9 cellular contexts compared by ENCODE assay signal in genomic region chr15:52658955-52659354, GRCh38. TPM values are rescaled to one million over a fixed set of nuclear protein-coding genes. Genes with fewer than 3 reads are reported as not detected.
DNase-seq lines count a peak whose midpoint lies in the region; ATAC-seq and TF ChIP-seq lines count a peak whose summit lies in the region.
"Had no signal": no experiment of that assay in that cellular context is flagged by ENCODE, and none has a peak within 500 bp of the region (broad histone marks: within the 10 kb centered on the region; RNA-seq: fewer than 3 reads in every experiment).

No MANE protein-coding gene starts in this region.

- no peaks in the 10 kb centered on the region for H3K9me3 Mint-ChIP-seq in central memory CD8-positive, alpha-beta T cell

- peak overlapping the region; percentile 82 for H3K27ac Mint-ChIP-seq in central memory CD8-positive, alpha-beta T cell (ENCODE audit: low read depth)

- H3K4me1 Mint-ChIP-seq in central memory CD8-positive, alpha-beta T cell: peaks cover 40% of the 10 kb centered on the region

- H3K9ac ChIP-seq in colonic mucosa (ENCODE audit: low read depth in 2 of 2, low read length in 2 of 2): no peak overlapping the region

- no peaks in the 10 kb centered on the region for H3K4me1 ChIP-seq in colonic mucosa

- H3K27me3 ChIP-seq in colonic mucosa (no peaks in the 10 kb centered on the region), WERI-Rb-1 (ENCODE audit: insufficient read depth, low read depth, severe bottlenecking) (no peaks in the 10 kb centered on the region)

- DNase-seq in central memory CD8-positive, alpha-beta T cell (ENCODE audit: low spot score in 2 of 2): no peak
- no peak for DNase-seq in colonic mucosa
- no peak for DNase-seq in pons (ENCODE audit: low spot score)
- no peak for DNase-seq in NCI-H1930 (lab: John Stamatoyannopoulos, UW)
- DNase-seq in WERI-Rb-1: no peak
- DNase-seq: NCI-H1105 treated with DMSO at 0.1 percent for 48 hours had no signal

- intact Hi-C loops in colonic mucosa (cut with DNase I): no loop called here

- H3K36me3 ChIP-seq in colonic mucosa (no peaks in the 10 kb centered on the region), WERI-Rb-1 (no peaks in the 10 kb centered on the region; the same call in none of the 2 replicates)

- no peak overlapping the region for H3K4me3 Mint-ChIP-seq in central memory CD8-positive, alpha-beta T cell

- ATAC-seq in GM18511 (IDR thresholded peaks at IDR 0.05; ENCODE audit: unreplicated experiment) (peak; percentile 93), GM21529 (IDR thresholded peaks at IDR 0.05; ENCODE audit: unreplicated experiment) (peak; percentile 87), HG03571 (IDR thresholded peaks at IDR 0.05; ENCODE audit: unreplicated experiment) (peak; percentile 93)
- ATAC-seq in central memory CD8-positive, alpha-beta T cell (replicated peaks; ENCODE audit: extremely low read depth, poor library complexity, severe bottlenecking): peak; percentile 59

- H3K27ac ChIP-seq in colonic mucosa: no peak overlapping the region
- H3K27ac ChIP-seq in WERI-Rb-1: no peak overlapping the region

- no peaks in the 10 kb centered on the region for H3K9me3 ChIP-seq in colonic mucosa
- no peaks in the 10 kb centered on the region for H3K9me3 ChIP-seq in WERI-Rb-1 (ENCODE audit: severe bottlenecking)

- H3K4me3 ChIP-seq in colonic mucosa: no peak overlapping the region
- H3K4me3 ChIP-seq in WERI-Rb-1 (ENCODE audit: low read depth, low read length): no peak overlapping the region

- no peaks in the 10 kb centered on the region for H3K27me3 Mint-ChIP-seq in central memory CD8-positive, alpha-beta T cell

- peaks cover 54% of the 10 kb centered on the region for H3K36me3 Mint-ChIP-seq in central memory CD8-positive, alpha-beta T cell (ENCODE audit: insufficient read depth)

- no peak for TF ChIP-seq CTCF in colonic mucosa (IDR thresholded peaks at IDR 0.05)
- TF ChIP-seq CTCF in WERI-Rb-1 (IDR thresholded peaks at IDR 0.05; ENCODE audit: low read depth, low read length): no peak

RNA-seq across cellular contexts. Expression of gene ATOSA, which starts 20.2 kb away (rescaled TPM):
- 10 to 100 TPM; 29.6 to 34.5 TPM for total RNA-seq in colonic mucosa
